In genomic region chr15:79467865-79468586, GRCh38 we compare ENCODE assay signal across 1 cellular context.
TF ChIP-seq lines count a peak whose summit lies in the region.

No MANE protein-coding gene starts in this region.

TF ChIP-seq in GM23338, 12 proteins besides CTCF, POLR2A, EP300 and RAD21 (continued from another document):
- TF ChIP-seq ZNF462 (CRISPR knock-in tag; IDR thresholded peaks at IDR 0.05) = no peak
- no peak for TF ChIP-seq CREB1 (CRISPR knock-in tag; IDR thresholded peaks at IDR 0.05; ENCODE audit: low read depth)
- TF ChIP-seq NANOG (IDR thresholded peaks at IDR 0.05; ENCODE audit: borderline replicate concordance) = no peak
- TF ChIP-seq ZNF114 (CRISPR knock-in tag; IDR thresholded peaks at IDR 0.05) = no peak
- no peak for TF ChIP-seq EZH2 (IDR thresholded peaks at IDR 0.05; ENCODE audit: low read depth, unreplicated experiment)
- no peak for TF ChIP-seq REST (IDR thresholded peaks at IDR 0.05; ENCODE audit: unreplicated experiment)
